9 cellular contexts compared by ENCODE assay signal in the genomic region with DNA sequence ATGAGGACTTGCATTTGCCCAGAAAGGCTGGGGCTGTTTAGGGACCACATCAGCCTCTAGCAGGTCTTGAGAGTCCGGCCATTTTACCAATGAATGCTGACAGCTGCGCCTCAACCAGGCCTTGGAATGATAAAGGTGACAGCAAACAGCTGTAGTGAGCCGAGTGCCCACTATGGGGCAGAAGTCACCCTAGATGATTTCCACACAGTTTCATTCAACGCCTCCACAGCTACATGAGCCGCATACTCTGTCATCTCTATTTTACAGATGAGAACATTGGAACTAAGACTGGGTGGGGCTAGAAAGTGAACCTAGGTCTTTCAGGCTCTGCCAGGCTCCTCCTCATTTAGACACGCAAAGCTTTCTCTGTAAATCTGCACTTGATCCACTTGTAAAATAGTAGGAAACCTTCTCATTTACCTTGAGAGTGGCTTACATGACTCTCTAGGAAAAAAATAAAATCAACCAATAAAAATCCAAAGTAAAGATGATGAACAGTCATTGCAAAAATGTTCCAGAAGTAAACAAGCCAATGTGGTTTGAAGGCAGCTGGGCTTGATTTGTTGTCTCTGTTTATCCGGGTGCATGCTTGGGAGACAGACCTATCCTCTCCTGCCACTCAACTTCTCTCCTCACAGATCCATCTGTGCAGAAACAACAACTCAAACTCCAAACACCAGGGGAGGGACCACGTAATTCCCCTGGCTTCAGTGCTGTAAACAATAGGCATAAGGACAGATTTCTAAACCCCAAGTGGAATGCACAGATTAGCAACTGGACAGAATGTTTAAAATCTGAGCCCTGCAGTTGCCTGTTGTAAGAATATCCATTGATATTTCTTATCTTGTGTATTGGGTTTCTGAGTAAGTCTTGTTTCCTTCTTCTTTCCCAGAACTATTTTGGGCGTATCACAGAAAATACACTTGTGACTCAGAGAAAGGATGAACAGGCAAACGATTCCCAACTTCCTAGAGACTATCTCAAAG. TPM values are rescaled to one million over a fixed set of nuclear protein-coding genes. Genes with fewer than 3 reads are reported as not detected.
A peak's percentile ranks its signal among the peaks of the same experiment; 100 is the strongest.
DNase-seq lines count a peak whose midpoint lies in the region; ATAC-seq and TF ChIP-seq lines count a peak whose summit lies in the region.
"Had no signal": no experiment of that assay in that cellular context is flagged by ENCODE, and none has a peak within 500 bp of the region (broad histone marks: within the 10 kb centered on the region; RNA-seq: fewer than 3 reads in every experiment).

No MANE protein-coding gene starts in this region.

- H3K27ac Mint-ChIP-seq in WTC11 (peak overlapping the region; percentile 78), memory B cell (no peak overlapping the region)
- H3K27ac Mint-ChIP-seq in stimulated activated memory B cell treated with anti-CD40 and anti-IgM and Interleukin-4, amounts not matched to agents 10 μg/mL and 1 μg/mL and 100 μg/mL, for 72 hours: no peak overlapping the region
- H3K27ac Mint-ChIP-seq: stimulated activated naive CD8-positive, alpha-beta T cell treated with anti-CD3 and anti-CD28 coated beads, Interleukin-15, Interleukin-2, amounts not matched to agents 100 ng/mL and 50 ng/mL, for 24 hours had no signal

- peaks cover 8% of the 10 kb centered on the region for H3K4me1 Mint-ChIP-seq in WTC11
- H3K4me1 Mint-ChIP-seq in memory B cell: peaks cover 4% of the 10 kb centered on the region
- peaks cover 26% of the 10 kb centered on the region for H3K4me1 Mint-ChIP-seq in stimulated activated memory B cell treated with anti-CD40 and anti-IgM and Interleukin-4, amounts not matched to agents 10 μg/mL and 1 μg/mL and 100 μg/mL, for 72 hours

- ATAC-seq in GM19324 (IDR thresholded peaks at IDR 0.05; ENCODE audit: low FRiP score, unreplicated experiment) (peak; percentile 58), WTC11 (peak; percentile 96), memory B cell (ENCODE audit: low read depth) (peak; percentile 90), HG02970 (IDR thresholded peaks at IDR 0.05; ENCODE audit: low FRiP score, unreplicated experiment) (no peak)
- ATAC-seq in stimulated activated memory B cell treated with anti-CD40 and anti-IgM and Interleukin-4, amounts not matched to agents 10 μg/mL and 1 μg/mL and 100 μg/mL, for 72 hours: peak; percentile 85

- DNase-seq in NCI-H146 treated with DMSO at 0.1 percent for 48 hours (lab: John Stamatoyannopoulos, UW; ENCODE audit: unreplicated experiment): peak; percentile 3
- peak; percentile 65 for DNase-seq in WTC11 (ENCODE audit: low spot score)
- peak in 9 of 10 donors; percentile 51 to 84 (median 71) for DNase-seq in dorsolateral prefrontal cortex
- DNase-seq in memory B cell (ENCODE audit: low spot score in 2 of 2): peak; percentile 22 to 30

- CTCF ChIA-PET in WTC11 (lab: Charles Lee): interaction anchor here (0.7 to 2.6 kb wide), 15 partner anchors 10 to 448 kb away, joined by 3 to 33 read pairs (median 4); no protein-coding TSS in a partner anchor

- H3K27me3 Mint-ChIP-seq in WTC11 (ENCODE audit: low read depth) (no peaks in the 10 kb centered on the region), memory B cell (no peaks in the 10 kb centered on the region)
- H3K27me3 Mint-ChIP-seq in stimulated activated memory B cell treated with anti-CD40 and anti-IgM and Interleukin-4, amounts not matched to agents 10 μg/mL and 1 μg/mL and 100 μg/mL, for 72 hours: no peaks in the 10 kb centered on the region

- no peaks in the 10 kb centered on the region for H3K27me3 ChIP-seq in dorsolateral prefrontal cortex

- H3K36me3 Mint-ChIP-seq in WTC11 (peaks cover 26% of the 10 kb centered on the region), memory B cell (peaks cover 18% of the 10 kb centered on the region)
- H3K36me3 Mint-ChIP-seq in stimulated activated memory B cell treated with anti-CD40 and anti-IgM and Interleukin-4, amounts not matched to agents 10 μg/mL and 1 μg/mL and 100 μg/mL, for 72 hours: peaks cover 58% of the 10 kb centered on the region

- H3K27ac ChIP-seq in C4-2B: no peak overlapping the region
- peak overlapping the region in 58 of 59 donors; percentile 24 to 92 (median 83) for H3K27ac ChIP-seq in dorsolateral prefrontal cortex

- TF ChIP-seq CTCF in C4-2B (conservative IDR thresholded peaks at IDR 0.05) (peak; percentile 80), WTC11 (IDR thresholded peaks at IDR 0.05) (no peak), dorsolateral prefrontal cortex (IDR thresholded peaks at IDR 0.05 in 54 of 56, conservative IDR thresholded peaks at IDR 0.05 in 2 of 56; ENCODE audit: low read depth in 1 of 56, partially characterized antibody in 56 of 56) (peak; percentile 28 to 85 (median 74))

- H3K9me3 Mint-ChIP-seq in WTC11 (peaks cover 3% of the 10 kb centered on the region; the same call in 1 of the 2 replicates), memory B cell (peaks cover 1% of the 10 kb centered on the region)
- peaks cover 3% of the 10 kb centered on the region for H3K9me3 Mint-ChIP-seq in stimulated activated memory B cell treated with anti-CD40 and anti-IgM and Interleukin-4, amounts not matched to agents 10 μg/mL and 1 μg/mL and 100 μg/mL, for 72 hours
- H3K9me3 Mint-ChIP-seq: stimulated activated naive CD8-positive, alpha-beta T cell treated with anti-CD3 and anti-CD28 coated beads, Interleukin-15, Interleukin-2, amounts not matched to agents 100 ng/mL and 50 ng/mL, for 24 hours had no signal

- intact Hi-C loops in dorsolateral prefrontal cortex (cut with DNase I): loop anchor here (5.0 to 10.0 kb wide), 6 partner anchors 50 to 320 kb away; partner anchors contain the start of genes MYO1E (in 2 of the 2) and RNF111 (in 1 of the 2)

- no peak overlapping the region for H3K4me3 Mint-ChIP-seq in WTC11
- no peak overlapping the region for H3K4me3 Mint-ChIP-seq in memory B cell
- H3K4me3 Mint-ChIP-seq in stimulated activated memory B cell treated with anti-CD40 and anti-IgM and Interleukin-4, amounts not matched to agents 10 μg/mL and 1 μg/mL and 100 μg/mL, for 72 hours: no peak overlapping the region
- H3K4me3 Mint-ChIP-seq: stimulated activated naive CD8-positive, alpha-beta T cell treated with anti-CD3 and anti-CD28 coated beads, Interleukin-15, Interleukin-2, amounts not matched to agents 100 ng/mL and 50 ng/mL, for 24 hours had no signal

- POLR2A ChIA-PET in WTC11 (lab: Charles Lee): interaction anchor here (0.5 to 1.4 kb wide), 2 partner anchors 198 to 586 kb away, joined by 4 to 8 read pairs; partner anchors contain the start of gene MYO1E

- H3K4me3 ChIP-seq in dorsolateral prefrontal cortex: peak overlapping the region in 2 of 59 donors; percentile 7 to 10

TF ChIP-seq in WTC11, 78 proteins besides CTCF, POLR2A, EP300 and RAD21:
- TF ChIP-seq ZNF317 (CRISPR knock-in tag; IDR thresholded peaks at IDR 0.05; ENCODE audit: borderline replicate concordance, low read depth) (0 out of 2 replicates have a peak, but pooled peaks have one; percentile 56), NR1H2 (CRISPR knock-in tag; IDR thresholded peaks at IDR 0.05) (no peak)

RNA-seq across cellular contexts. Expression of gene LDHAL6B, which starts 31.5 kb away (rescaled TPM):
- total RNA-seq in WTC11 (2021) (not detected in 3 replicates), dorsolateral prefrontal cortex (not detected)

Comparison
In these comparisons a context has a peak if more than half of its experiments do, and no peak if none do; other contexts are left out.
1. DNase-seq: peak in every context shown above with its lines; median percentile 71 in dorsolateral prefrontal cortex; 65 in WTC11; 26 in memory B cell; 3 in NCI-H146 treated with DMSO at 0.1 percent for 48 hours.